ENCODE assay signal across 8 cellular contexts in genomic region chr1:28208818-28209441, GRCh38. TPM values are rescaled to one million over a fixed set of nuclear protein-coding genes. Genes with fewer than 3 reads are reported as not detected.
A peak's percentile ranks its signal among the peaks of the same experiment; 100 is the strongest.
DNase-seq lines count a peak whose midpoint lies in the region; ATAC-seq and TF ChIP-seq lines count a peak whose summit lies in the region.

No MANE protein-coding gene starts in this region.

- peaks cover 5 to 29% (median 19%) of the 10 kb centered on the region in 4 donors for H3K36me3 ChIP-seq in liver (ENCODE audit: control insufficient read depth in 4 of 4, insufficient read depth in 3 of 4, low read depth in 1 of 4, low read length in 3 of 4)

- DNase-seq in NCI-H446 (lab: John Stamatoyannopoulos, UW) (peak; percentile 25 to 47), NCI-H446 treated with DMSO at 0.1 percent for 48 hours (lab: John Stamatoyannopoulos, UW) (no peak), NCI-H2171 treated with DMSO at 0.1 percent for 48 hours (lab: John Stamatoyannopoulos, UW) (peak; percentile 63), coronary artery (ENCODE audit: low spot score) (no peak)
- peak; percentile 40 for DNase-seq in stimulated activated CD8-positive, alpha-beta memory T cell treated with anti-CD3 and anti-CD28 coated beads, Interleukin-12 subunit alpha, Interleukin-12 subunit beta, amount 100 ng/mL, for 1 hour (ENCODE audit: low read depth)

- H3K27me3 ChIP-seq in liver (ENCODE audit: control insufficient read depth in 4 of 4, insufficient read depth in 4 of 4, low read length in 3 of 4), result no peaks in the 10 kb centered on the region

- H3K9me3 ChIP-seq in liver (ENCODE audit: control insufficient read depth in 4 of 4, low read length in 3 of 4), result no peaks in the 10 kb centered on the region

- peak; percentile 91 to 96 for TF ChIP-seq RAD21 in liver (IDR thresholded peaks at IDR 0.05)

- ATAC-seq in activated CD4-positive, CD25-positive, alpha-beta regulatory T cell treated with anti-CD3 and anti-CD28 coated beads, Interleukin-2, amount 50 U/mL, for 24 hours, result peak; percentile 64 to 85
- ATAC-seq in GM19351 (IDR thresholded peaks at IDR 0.05; ENCODE audit: unreplicated experiment), result no peak

- no peak overlapping the region for H3K27ac ChIP-seq in coronary artery
- no peak overlapping the region for H3K27ac ChIP-seq in liver (ENCODE audit: low read depth in 1 of 2, low read length in 2 of 2)

- TF ChIP-seq CTCF in coronary artery (IDR thresholded peaks at IDR 0.05), result peak; percentile 20
- TF ChIP-seq CTCF in liver (IDR thresholded peaks at IDR 0.05; ENCODE audit: low read depth, low read length, missing input control), result peak; percentile 59

- no peak overlapping the region for H3K4me3 ChIP-seq in coronary artery
- H3K4me3 ChIP-seq in liver (ENCODE audit: low read depth in 1 of 3, low read length in 3 of 3), result no peak overlapping the region

- no peak overlapping the region for H3K9ac ChIP-seq in liver (ENCODE audit: low read depth in 1 of 2, low read length in 2 of 2)

- peaks cover 1 to 10% (median 7%) of the 10 kb centered on the region in 4 donors for H3K4me1 ChIP-seq in liver (ENCODE audit: control insufficient read depth in 4 of 4, insufficient read depth in 4 of 4, low read length in 3 of 4)

- WGBS in liver, result 47% methylated on average over 4 of the region's 4 CpGs

TF ChIP-seq in liver, 16 proteins besides CTCF, POLR2A, EP300 and RAD21:
- TF ChIP-seq JUND (IDR thresholded peaks at IDR 0.05) (no peak), HNF4A (conservative IDR thresholded peaks at IDR 0.05) (peak in 1 of 2 donors; percentile 11), RXRA (IDR thresholded peaks at IDR 0.05) (peak in 1 of 2 donors; percentile 5)

RNA-seq across cellular contexts. Expression of gene DNAJC8, which starts 23.9 kb away (rescaled TPM):
- total RNA-seq in liver, result 10 to 100 TPM; 14.9 to 23.9 TPM
- 10 to 100 TPM; 26.5 to 38.6 TPM for polyA plus RNA-seq in liver

RNA-seq across cellular contexts. Expression of gene ATP5IF1, which starts 27.0 kb away (rescaled TPM):
- total RNA-seq in liver, result 100 to 1,000 TPM; 136 to 154 TPM
- 100 to 1,000 TPM; 181 to 456 TPM for polyA plus RNA-seq in liver

RNA-seq across cellular contexts. Expression of gene PTAFR, which starts 32.4 kb away (rescaled TPM):
- 1 to 10 TPM; 2.5 to 4.1 TPM for total RNA-seq in liver
- polyA plus RNA-seq in liver, result 1 to 10 TPM in 1 of 2 donors, under 1 TPM in 1; 0.82 to 1.7 TPM

RNA-seq across cellular contexts. Expression of gene SESN2, which starts 50.4 kb away (rescaled TPM):
- total RNA-seq in liver, result 10 to 100 TPM in 1 of 2 donors, 1 to 10 TPM in 1; 5.5 to 10.6 TPM
- polyA plus RNA-seq in liver, result 10 to 100 TPM; 10.7 to 13.0 TPM

Comparison
In these comparisons a context has a peak if more than half of its experiments do, and no peak if none do; other contexts are left out.
1. DNase-seq: peak in NCI-H446 (2 of 2), NCI-H2171 treated with DMSO at 0.1 percent for 48 hours (single experiment) and stimulated activated CD8-positive, alpha-beta memory T cell treated with anti-CD3 and anti-CD28 coated beads, Interleukin-12 subunit alpha, Interleukin-12 subunit beta, amount 100 ng/mL, for 1 hour (single experiment); none in NCI-H446 treated with DMSO at 0.1 percent for 48 hours (single experiment) and coronary artery (single experiment).